1 cellular context compared by ENCODE assay signal in genomic region chr2:131105156-131105949, GRCh38.
TF ChIP-seq lines count a peak whose summit lies in the region.

Gene PLEKHB2 (plus strand): TSS chr2:131105336. CDS start chr2:131120942, 15,606 bp downstream.

TF ChIP-seq in GM12878, 131 proteins besides CTCF, POLR2A, EP300 and RAD21 (continued from another document and continues in another):
- TF ChIP-seq, protein P1, sequence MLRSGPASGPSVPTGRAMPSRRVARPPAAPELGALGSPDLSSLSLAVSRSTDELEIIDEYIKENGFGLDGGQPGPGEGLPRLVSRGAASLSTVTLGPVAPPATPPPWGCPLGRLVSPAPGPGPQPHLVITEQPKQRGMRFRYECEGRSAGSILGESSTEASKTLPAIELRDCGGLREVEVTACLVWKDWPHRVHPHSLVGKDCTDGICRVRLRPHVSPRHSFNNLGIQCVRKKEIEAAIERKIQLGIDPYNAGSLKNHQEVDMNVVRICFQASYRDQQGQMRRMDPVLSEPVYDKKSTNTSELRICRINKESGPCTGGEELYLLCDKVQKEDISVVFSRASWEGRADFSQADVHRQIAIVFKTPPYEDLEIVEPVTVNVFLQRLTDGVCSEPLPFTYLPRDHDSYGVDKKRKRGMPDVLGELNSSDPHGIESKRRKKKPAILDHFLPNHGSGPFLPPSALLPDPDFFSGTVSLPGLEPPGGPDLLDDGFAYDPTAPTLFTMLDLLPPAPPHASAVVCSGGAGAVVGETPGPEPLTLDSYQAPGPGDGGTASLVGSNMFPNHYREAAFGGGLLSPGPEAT (IDR thresholded peaks at IDR 0.05; ENCODE audit: low read depth) = peak; percentile 79
- TF ChIP-seq NRF1 (conservative IDR thresholded peaks at IDR 0.05; ENCODE audit: low read depth, low read length) (peak; percentile 87), ATF7 (IDR thresholded peaks at IDR 0.05; ENCODE audit: low read depth) (peak; percentile 79), PAX5 (IDR thresholded peaks at IDR 0.05; ENCODE audit: borderline replicate concordance, low read depth, low read length) (peak; percentile 46; the same call in 1 of the 2 replicates), CBX3 (IDR thresholded peaks at IDR 0.05; ENCODE audit: borderline replicate concordance, low read depth) (no peak), MXI1 (IDR thresholded peaks at IDR 0.05; ENCODE audit: low read depth, low read length) (peak; percentile 80), MYB (IDR thresholded peaks at IDR 0.05; ENCODE audit: borderline replicate concordance, low read depth, low read length) (peak; percentile 54; the same call in 1 of the 2 replicates), ZNF384 (IDR thresholded peaks at IDR 0.05; ENCODE audit: borderline replicate concordance, low read depth, low read length) (0 out of 2 replicates have a peak, but pooled peaks have one; percentile 6), BHLHE40 (IDR thresholded peaks at IDR 0.05; ENCODE audit: borderline replicate concordance in 1 of 2, low read depth in 2 of 2, low read length in 1 of 2) (peak; percentile 43 to 75; a peak in 3 of 4 replicates), HDGF (IDR thresholded peaks at IDR 0.05) (no peak), SIN3A (IDR thresholded peaks at IDR 0.05; ENCODE audit: low read depth, low read length) (peak; percentile 84), LARP7 (IDR thresholded peaks at IDR 0.05) (peak; percentile 42; the same call in 1 of the 2 replicates), DPF2 (IDR thresholded peaks at IDR 0.05) (peak; percentile 18), PML (IDR thresholded peaks at IDR 0.05; ENCODE audit: low read length) (0 out of 2 replicates have a peak, but pooled peaks have one; percentile 34), HDAC2 (IDR thresholded peaks at IDR 0.05) (no peak), YBX1 (IDR thresholded peaks at IDR 0.05) (no peak), POLR2AphosphoS5 (IDR thresholded peaks at IDR 0.05; ENCODE audit: low read length) (peak; percentile 93; the same call in 1 of the 2 replicates), RFX5 (IDR thresholded peaks at IDR 0.05; ENCODE audit: low read depth, low read length) (0 out of 2 replicates have a peak, but pooled peaks have one; percentile 14), RBBP5 (conservative IDR thresholded peaks at IDR 0.05) (no peak), TAF1 (IDR thresholded peaks at IDR 0.05; ENCODE audit: borderline replicate concordance, low read depth, low read length) (peak; percentile 87), FOS (IDR thresholded peaks at IDR 0.05; ENCODE audit: borderline replicate concordance, extremely low read depth, insufficient read length) (no peak), EED (IDR thresholded peaks at IDR 0.05; ENCODE audit: low read depth) (no peak), RAD51 (IDR thresholded peaks at IDR 0.05) (no peak), ZBTB40 (IDR thresholded peaks at IDR 0.05; ENCODE audit: borderline replicate concordance) (peak; percentile 25; the same call in 1 of the 2 replicates), USF1 (IDR thresholded peaks at IDR 0.05; ENCODE audit: borderline replicate concordance, extremely low read length, insufficient read depth, low read depth, low read length) (no peak), CEBPB (IDR thresholded peaks at IDR 0.05; ENCODE audit: borderline replicate concordance in 1 of 2, low read depth in 2 of 2, low read length in 2 of 2) (no peak), CREM (IDR thresholded peaks at IDR 0.05; ENCODE audit: low read depth) (peak; percentile 85), CHD1 (IDR thresholded peaks at IDR 0.05; ENCODE audit: low read depth, low read length) (peak; percentile 80; the same call in 1 of the 2 replicates), JUND (IDR thresholded peaks at IDR 0.05; ENCODE audit: low read depth, low read length) (peak; percentile 31; the same call in 1 of the 2 replicates), PKNOX1 (IDR thresholded peaks at IDR 0.05) (no peak)
- TF ChIP-seq, protein P2, sequence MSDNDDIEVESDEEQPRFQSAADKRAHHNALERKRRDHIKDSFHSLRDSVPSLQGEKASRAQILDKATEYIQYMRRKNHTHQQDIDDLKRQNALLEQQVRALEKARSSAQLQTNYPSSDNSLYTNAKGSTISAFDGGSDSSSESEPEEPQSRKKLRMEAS (IDR thresholded peaks at IDR 0.05; ENCODE audit: low read depth, low read length) = peak; percentile 77
- TF ChIP-seq, protein P3, sequence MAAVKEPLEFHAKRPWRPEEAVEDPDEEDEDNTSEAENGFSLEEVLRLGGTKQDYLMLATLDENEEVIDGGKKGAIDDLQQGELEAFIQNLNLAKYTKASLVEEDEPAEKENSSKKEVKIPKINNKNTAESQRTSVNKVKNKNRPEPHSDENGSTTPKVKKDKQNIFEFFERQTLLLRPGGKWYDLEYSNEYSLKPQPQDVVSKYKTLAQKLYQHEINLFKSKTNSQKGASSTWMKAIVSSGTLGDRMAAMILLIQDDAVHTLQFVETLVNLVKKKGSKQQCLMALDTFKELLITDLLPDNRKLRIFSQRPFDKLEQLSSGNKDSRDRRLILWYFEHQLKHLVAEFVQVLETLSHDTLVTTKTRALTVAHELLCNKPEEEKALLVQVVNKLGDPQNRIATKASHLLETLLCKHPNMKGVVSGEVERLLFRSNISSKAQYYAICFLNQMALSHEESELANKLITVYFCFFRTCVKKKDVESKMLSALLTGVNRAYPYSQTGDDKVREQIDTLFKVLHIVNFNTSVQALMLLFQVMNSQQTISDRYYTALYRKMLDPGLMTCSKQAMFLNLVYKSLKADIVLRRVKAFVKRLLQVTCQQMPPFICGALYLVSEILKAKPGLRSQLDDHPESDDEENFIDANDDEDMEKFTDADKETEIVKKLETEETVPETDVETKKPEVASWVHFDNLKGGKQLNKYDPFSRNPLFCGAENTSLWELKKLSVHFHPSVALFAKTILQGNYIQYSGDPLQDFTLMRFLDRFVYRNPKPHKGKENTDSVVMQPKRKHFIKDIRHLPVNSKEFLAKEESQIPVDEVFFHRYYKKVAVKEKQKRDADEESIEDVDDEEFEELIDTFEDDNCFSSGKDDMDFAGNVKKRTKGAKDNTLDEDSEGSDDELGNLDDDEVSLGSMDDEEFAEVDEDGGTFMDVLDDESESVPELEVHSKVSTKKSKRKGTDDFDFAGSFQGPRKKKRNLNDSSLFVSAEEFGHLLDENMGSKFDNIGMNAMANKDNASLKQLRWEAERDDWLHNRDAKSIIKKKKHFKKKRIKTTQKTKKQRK (IDR thresholded peaks at IDR 0.05; ENCODE audit: low read depth, low read length) = no peak
- TF ChIP-seq, protein P4, sequence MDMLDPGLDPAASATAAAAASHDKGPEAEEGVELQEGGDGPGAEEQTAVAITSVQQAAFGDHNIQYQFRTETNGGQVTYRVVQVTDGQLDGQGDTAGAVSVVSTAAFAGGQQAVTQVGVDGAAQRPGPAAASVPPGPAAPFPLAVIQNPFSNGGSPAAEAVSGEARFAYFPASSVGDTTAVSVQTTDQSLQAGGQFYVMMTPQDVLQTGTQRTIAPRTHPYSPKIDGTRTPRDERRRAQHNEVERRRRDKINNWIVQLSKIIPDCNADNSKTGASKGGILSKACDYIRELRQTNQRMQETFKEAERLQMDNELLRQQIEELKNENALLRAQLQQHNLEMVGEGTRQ (IDR thresholded peaks at IDR 0.05; ENCODE audit: borderline replicate concordance, low read depth, low read length) = no peak
- TF ChIP-seq, protein P5, sequence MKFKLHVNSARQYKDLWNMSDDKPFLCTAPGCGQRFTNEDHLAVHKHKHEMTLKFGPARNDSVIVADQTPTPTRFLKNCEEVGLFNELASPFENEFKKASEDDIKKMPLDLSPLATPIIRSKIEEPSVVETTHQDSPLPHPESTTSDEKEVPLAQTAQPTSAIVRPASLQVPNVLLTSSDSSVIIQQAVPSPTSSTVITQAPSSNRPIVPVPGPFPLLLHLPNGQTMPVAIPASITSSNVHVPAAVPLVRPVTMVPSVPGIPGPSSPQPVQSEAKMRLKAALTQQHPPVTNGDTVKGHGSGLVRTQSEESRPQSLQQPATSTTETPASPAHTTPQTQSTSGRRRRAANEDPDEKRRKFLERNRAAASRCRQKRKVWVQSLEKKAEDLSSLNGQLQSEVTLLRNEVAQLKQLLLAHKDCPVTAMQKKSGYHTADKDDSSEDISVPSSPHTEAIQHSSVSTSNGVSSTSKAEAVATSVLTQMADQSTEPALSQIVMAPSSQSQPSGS (IDR thresholded peaks at IDR 0.05; ENCODE audit: low read length) = no peak
- TF ChIP-seq, protein P6, sequence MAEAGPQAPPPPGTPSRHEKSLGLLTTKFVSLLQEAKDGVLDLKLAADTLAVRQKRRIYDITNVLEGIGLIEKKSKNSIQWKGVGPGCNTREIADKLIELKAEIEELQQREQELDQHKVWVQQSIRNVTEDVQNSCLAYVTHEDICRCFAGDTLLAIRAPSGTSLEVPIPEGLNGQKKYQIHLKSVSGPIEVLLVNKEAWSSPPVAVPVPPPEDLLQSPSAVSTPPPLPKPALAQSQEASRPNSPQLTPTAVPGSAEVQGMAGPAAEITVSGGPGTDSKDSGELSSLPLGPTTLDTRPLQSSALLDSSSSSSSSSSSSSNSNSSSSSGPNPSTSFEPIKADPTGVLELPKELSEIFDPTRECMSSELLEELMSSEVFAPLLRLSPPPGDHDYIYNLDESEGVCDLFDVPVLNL (IDR thresholded peaks at IDR 0.05; ENCODE audit: low read depth, low read length) = no peak
- TF ChIP-seq, protein P7, sequence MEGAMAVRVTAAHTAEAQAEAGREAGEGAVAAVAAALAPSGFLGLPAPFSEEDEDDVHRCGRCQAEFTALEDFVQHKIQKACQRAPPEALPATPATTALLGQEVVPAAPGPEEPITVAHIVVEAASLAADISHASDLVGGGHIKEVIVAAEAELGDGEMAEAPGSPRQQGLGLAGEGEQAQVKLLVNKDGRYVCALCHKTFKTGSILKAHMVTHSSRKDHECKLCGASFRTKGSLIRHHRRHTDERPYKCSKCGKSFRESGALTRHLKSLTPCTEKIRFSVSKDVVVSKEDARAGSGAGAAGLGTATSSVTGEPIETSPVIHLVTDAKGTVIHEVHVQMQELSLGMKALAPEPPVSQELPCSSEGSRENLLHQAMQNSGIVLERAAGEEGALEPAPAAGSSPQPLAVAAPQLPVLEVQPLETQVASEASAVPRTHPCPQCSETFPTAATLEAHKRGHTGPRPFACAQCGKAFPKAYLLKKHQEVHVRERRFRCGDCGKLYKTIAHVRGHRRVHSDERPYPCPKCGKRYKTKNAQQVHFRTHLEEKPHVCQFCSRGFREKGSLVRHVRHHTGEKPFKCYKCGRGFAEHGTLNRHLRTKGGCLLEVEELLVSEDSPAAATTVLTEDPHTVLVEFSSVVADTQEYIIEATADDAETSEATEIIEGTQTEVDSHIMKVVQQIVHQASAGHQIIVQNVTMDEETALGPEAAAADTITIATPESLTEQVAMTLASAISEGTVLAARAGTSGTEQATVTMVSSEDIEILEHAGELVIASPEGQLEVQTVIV (IDR thresholded peaks at IDR 0.05; ENCODE audit: borderline replicate concordance, partially characterized antibody) = no peak
